Comparison of ENCODE assay signal across 8 cellular contexts in genomic region chrX:133985164-133986007, GRCh38. TPM values are rescaled to one million over a fixed set of nuclear protein-coding genes. Genes with fewer than 3 reads are reported as not detected.
DNase-seq lines count a peak whose midpoint lies in the region; ATAC-seq, FAIRE-seq and TF ChIP-seq lines count a peak whose summit lies in the region.

Gene GPC3 (minus strand): TSS chrX:133985594.

- H3K9ac ChIP-seq in neural progenitor cell = no peak within 1 kb of the TSS

- H3K27me3 Mint-ChIP-seq in activated T-cell treated with anti-CD3 and anti-CD28 coated beads, Interleukin-2, amount 50 U/mL, for 4 hours (ENCODE audit: low read depth) = peaks cover 25% of the 10 kb centered on the region
- H3K27me3 Mint-ChIP-seq in neural progenitor cell (ENCODE audit: insufficient read depth, low read depth) (peaks cover 4% of the 10 kb centered on the region), type B pancreatic cell (peaks cover 39% of the 10 kb centered on the region)

- no TSS peak for BruUV-seq in A673 (replicated peaks; lab: Mats Ljungman, UMichigan)

- H2AFZ ChIP-seq in neural progenitor cell (replicated peaks) = peak within 1 kb of the TSS; percentile 22

- peaks cover 4% of the 10 kb centered on the region for H3K27me3 ChIP-seq in A673 (replicated peaks; ENCODE audit: insufficient read depth, low read depth, low read length, poor library complexity)
- H3K27me3 ChIP-seq in neural progenitor cell = no peaks in the 10 kb centered on the region

- H3K79me2 ChIP-seq in neural progenitor cell (ENCODE audit: low read depth) = peaks cover 51% of the 10 kb centered on the region

- H3K9me3 ChIP-seq in A673 (ENCODE audit: low read depth, low read length, poor library complexity, severe bottlenecking) = no peaks in the 10 kb centered on the region
- no peaks in the 10 kb centered on the region for H3K9me3 ChIP-seq in neural progenitor cell (ENCODE audit: low read depth)

- TF ChIP-seq CTCF in A673 (conservative IDR thresholded peaks at IDR 0.05; ENCODE audit: low read depth, low read length) (no peak), neural progenitor cell (IDR thresholded peaks at IDR 0.05) (no peak), type B pancreatic cell (conservative IDR thresholded peaks at IDR 0.05) (no peak)

- intact Hi-C loops in A673 (cut with micrococcal nuclease; ENCODE audit: unreplicated experiment) = no loop called here

- POLR2A ChIA-PET in A673 (lab: Charles Lee; ENCODE audit: low non-redundant PET) = no interaction called here

- H3K36me3 Mint-ChIP-seq in activated T-cell treated with anti-CD3 and anti-CD28 coated beads, Interleukin-2, amount 50 U/mL, for 4 hours (ENCODE audit: insufficient read depth) = no peaks in the 10 kb centered on the region
- H3K36me3 Mint-ChIP-seq in neural progenitor cell (no peaks in the 10 kb centered on the region), type B pancreatic cell (peaks cover 7% of the 10 kb centered on the region)

- no peak within 1 kb of the TSS for H3K27ac ChIP-seq in A673 (ENCODE audit: low read depth, low read length, poor library complexity, severe bottlenecking)
- peak within 1 kb of the TSS; percentile 34 for H3K27ac ChIP-seq in neural progenitor cell

- H3K4me2 ChIP-seq in neural progenitor cell = peak within 1 kb of the TSS; percentile 85

- no peaks in the 10 kb centered on the region for H3K4me1 ChIP-seq in A673 (ENCODE audit: insufficient read depth, low read length, poor library complexity, severe bottlenecking)
- H3K4me1 ChIP-seq in neural progenitor cell = peaks cover 50% of the 10 kb centered on the region

- H3K4me1 Mint-ChIP-seq in activated T-cell treated with anti-CD3 and anti-CD28 coated beads, Interleukin-2, amount 50 U/mL, for 4 hours (ENCODE audit: low read depth) = no peaks in the 10 kb centered on the region
- H3K4me1 Mint-ChIP-seq in neural progenitor cell = peaks cover 62% of the 10 kb centered on the region
- peaks cover 58% of the 10 kb centered on the region for H3K4me1 Mint-ChIP-seq in type B pancreatic cell (ENCODE audit: unreplicated experiment)

- H3K27ac Mint-ChIP-seq in neural progenitor cell (no peak within 1 kb of the TSS), type B pancreatic cell (peak within 1 kb of the TSS; percentile 43)

- H3K36me3 ChIP-seq in A673 (ENCODE audit: insufficient read depth, low read length, poor library complexity, severe bottlenecking) (no peaks in the 10 kb centered on the region), neural progenitor cell (no peaks in the 10 kb centered on the region)

- no peaks in the 10 kb centered on the region for H3K9me3 Mint-ChIP-seq in activated T-cell treated with anti-CD3 and anti-CD28 coated beads, Interleukin-2, amount 50 U/mL, for 4 hours
- H3K9me3 Mint-ChIP-seq in neural progenitor cell = peaks cover 2% of the 10 kb centered on the region
- H3K9me3 Mint-ChIP-seq in type B pancreatic cell = no peaks in the 10 kb centered on the region

- peak within 1 kb of the TSS; percentile 24 for H3K4me3 ChIP-seq in A673 (ENCODE audit: low read depth, low read length, poor library complexity, severe bottlenecking)
- peak within 1 kb of the TSS; percentile 66 for H3K4me3 ChIP-seq in neural progenitor cell

- peak within 1 kb of the TSS; percentile 46 for H3K4me3 Mint-ChIP-seq in activated T-cell treated with anti-CD3 and anti-CD28 coated beads, Interleukin-2, amount 50 U/mL, for 4 hours
- H3K4me3 Mint-ChIP-seq in neural progenitor cell (peak within 1 kb of the TSS; percentile 92), type B pancreatic cell (peak within 1 kb of the TSS; percentile 96)

- CTCF ChIA-PET in A673 (lab: Charles Lee) = no interaction called here

- no peak for FAIRE-seq in RCC 7860 (lab: Jason Lieb, UNC)

- peaks cover 57% of the 10 kb centered on the region for H3F3A ChIP-seq in neural progenitor cell (ENCODE audit: low read depth)

- H4K20me1 ChIP-seq in neural progenitor cell (ENCODE audit: low read depth) = peaks cover 4% of the 10 kb centered on the region

- peak; percentile 64 for DNase-seq in A673 (ENCODE audit: low spot score)
- peak; percentile 78 to 84 for DNase-seq in NCI-H524 (lab: John Stamatoyannopoulos, UW)
- peak; percentile 17 for DNase-seq in activated T-cell treated with anti-CD3 and anti-CD28 coated beads, Interleukin-2, amount 50 U/mL, for 4 hours
- DNase-seq in fibroblast of peridontal ligament (ENCODE audit: extremely low read depth) = peak; percentile 17
- DNase-seq in neural progenitor cell (ENCODE audit: low spot score) = peak; percentile 87
- DNase-seq in type B pancreatic cell (ENCODE audit: extremely low spot score, unreplicated experiment) = peak; percentile 84
- no peak for DNase-seq in RCC 7860 (ENCODE audit: low spot score)

- ATAC-seq in GM21447 (IDR thresholded peaks at IDR 0.05; ENCODE audit: unreplicated experiment) = peak; percentile 67
- peak; percentile 79 to 88 for ATAC-seq in activated T-cell treated with anti-CD3 and anti-CD28 coated beads, Interleukin-2, amount 50 U/mL, for 4 hours

RNA-seq across cellular contexts. Expression of gene GPC3, which starts in this region (rescaled TPM):
- total RNA-seq in A673 (2021) (0.24 and 0.74 TPM in 2 replicates), neural progenitor cell (ENCODE audit: low replicate concordance) (968 and 1,039 TPM in 2 replicates), type B pancreatic cell (ENCODE audit: low replicate concordance) (192 and 628 TPM in 2 replicates)
- total RNA-seq in activated T-cell treated with anti-CD3 and anti-CD28 coated beads, Interleukin-2, amount 50 U/mL, for 4 hours = under 1 TPM; 0.46 to 0.82 (median 0.54) TPM

Comparison
In these comparisons a context has a peak if more than half of its experiments do, and no peak if none do; other contexts are left out.
1. RNA of gene GPC3 (total RNA-seq): 968 to 1,039 TPM in neural progenitor cell and 192 to 628 TPM in type B pancreatic cell; 0.46 to 0.82 TPM in activated T-cell treated with anti-CD3 and anti-CD28 coated beads, Interleukin-2, amount 50 U/mL, for 4 hours and 0.24 to 0.74 TPM in A673; every median in the first group is over 100 times any median in the second.
2. Peak in DNase-seq and H3K4me3 ChIP-seq in A673; RNA of the gene not detected or under 1 TPM.
3. Peak in DNase-seq and ATAC-seq in activated T-cell treated with anti-CD3 and anti-CD28 coated beads, Interleukin-2, amount 50 U/mL, for 4 hours; RNA of the gene not detected or under 1 TPM.
4. H3K4me3 Mint-ChIP-seq: peak in every context shown above with its lines; median percentile 96 in type B pancreatic cell; 92 in neural progenitor cell; 46 in activated T-cell treated with anti-CD3 and anti-CD28 coated beads, Interleukin-2, amount 50 U/mL, for 4 hours.